In the genomic region with DNA sequence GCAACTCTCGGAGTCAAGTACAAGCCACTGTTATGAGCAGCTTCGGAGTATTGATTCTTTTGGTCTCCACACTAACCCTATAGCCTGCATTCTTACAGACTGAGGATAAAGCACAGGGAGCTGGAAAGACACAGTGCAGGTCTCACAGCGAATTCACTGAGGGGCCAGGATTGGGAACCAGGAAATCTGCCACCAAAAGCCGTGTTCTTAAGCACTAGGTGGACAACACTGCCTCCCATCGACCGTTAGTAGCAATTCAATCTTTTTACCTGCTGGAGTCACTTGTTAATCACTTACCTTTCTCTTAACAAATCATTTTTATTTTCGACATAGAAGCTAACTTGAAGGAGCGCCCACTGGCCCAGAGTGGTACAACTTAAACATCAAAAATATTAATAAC, we compare ENCODE assay signal across 9 cellular contexts. TPM values are rescaled to one million over a fixed set of nuclear protein-coding genes. Genes with fewer than 3 reads are reported as not detected.
DNase-seq lines count a peak whose midpoint lies in the region; ATAC-seq and TF ChIP-seq lines count a peak whose summit lies in the region.
"Had no signal": no experiment of that assay in that cellular context is flagged by ENCODE, and none has a peak within 500 bp of the region (broad histone marks: within the 10 kb centered on the region; RNA-seq: fewer than 3 reads in every experiment).

No MANE protein-coding gene starts in this region.

- H3F3A ChIP-seq in GM23248 (ENCODE audit: insufficient read depth), result no peaks in the 10 kb centered on the region

- H3K27me3 ChIP-seq in GM23248 (replicated peaks; ENCODE audit: insufficient read depth), result peaks cover 15% of the 10 kb centered on the region; the same call in 1 of the 2 replicates
- H3K27me3 ChIP-seq in stomach, result peaks cover 0 to 35% (median 0%) of the 10 kb centered on the region in 3 donors

- in situ Hi-C loops in GM23248 (cut with MboI), result no loop called here

- WGBS in GM23248 (ENCODE audit: low coverage in 1 of 2, low lambda C conversion rate in 2 of 2, missing lambda C conversion rate in 2 of 2), 2 experiments, result 25 to 26% methylated on average over 8 of the region's 8 CpGs
- WGBS in stomach, 5 donors, result 19 to 28% (median 22%) methylated on average over 8 of the region's 8 CpGs

- H3K4me3 ChIP-seq in GM23248 (no peak overlapping the region), fibroblast of the aortic adventitia (ENCODE audit: low read depth, low read length) (no peak overlapping the region), stomach (no peak overlapping the region), coronary artery (no peak overlapping the region)

- TF ChIP-seq EP300 in stomach (IDR thresholded peaks at IDR 0.05), result no peak

- intact Hi-C loops in stomach (cut with DNase I; ENCODE audit: low total_unique reads) (no loop called here), sciatic nerve (cut with DNase I) (no loop called here)

- no peaks in the 10 kb centered on the region for H3K79me2 ChIP-seq in GM23248 (ENCODE audit: insufficient read depth)

- no peak for ATAC-seq in sciatic nerve

- TF ChIP-seq POLR2A in stomach (IDR thresholded peaks at IDR 0.05), result no peak

- H3K4me1 ChIP-seq in GM23248 (ENCODE audit: insufficient read depth) (no peaks in the 10 kb centered on the region), stomach (no peaks in the 10 kb centered on the region)

- H3K9ac ChIP-seq in GM23248, result no peak overlapping the region

- no peaks in the 10 kb centered on the region for H3K9me3 ChIP-seq in GM23248 (ENCODE audit: low read depth)
- H3K9me3 ChIP-seq in stomach, result no peaks in the 10 kb centered on the region

- no peak overlapping the region for H3K27ac ChIP-seq in GM23248
- H3K27ac ChIP-seq in stomach, result no peak overlapping the region
- no peak overlapping the region for H3K27ac ChIP-seq in coronary artery

- no peak overlapping the region for H2AFZ ChIP-seq in GM23248

- H3K36me3 ChIP-seq in GM23248 (ENCODE audit: low read depth), result no peaks in the 10 kb centered on the region
- no peaks in the 10 kb centered on the region for H3K36me3 ChIP-seq in stomach

- H3K4me2 ChIP-seq in GM23248 (ENCODE audit: unreplicated experiment), result no peak overlapping the region

- no peaks in the 10 kb centered on the region for H3K9me2 ChIP-seq in GM23248 (ENCODE audit: insufficient read depth)

- DNase-seq in COLO829 (ENCODE audit: low spot score) (peak; percentile 17), GM23248 (peak; percentile 53), RPMI7951 (ENCODE audit: low read depth) (peak; percentile 9), fibroblast of the aortic adventitia (ENCODE audit: low read depth) (peak; percentile 65), stomach (peak; percentile 36), coronary artery (ENCODE audit: low spot score) (no peak), NCI-H1436 treated with DMSO at 0.1 percent for 48 hours (lab: John Stamatoyannopoulos, UW) (no peak), sciatic nerve (ENCODE audit: low spot score) (no peak)

- no peaks in the 10 kb centered on the region for H4K20me1 ChIP-seq in GM23248 (ENCODE audit: insufficient read depth)

- TF ChIP-seq CTCF in fibroblast of the aortic adventitia (IDR thresholded peaks at IDR 0.05; ENCODE audit: insufficient read depth, low read length) (peak; percentile 59), stomach (IDR thresholded peaks at IDR 0.05) (peak in 4 of 7 experiments; percentile 9 to 33 (median 24)), coronary artery (IDR thresholded peaks at IDR 0.05) (no peak)

RNA-seq across cellular contexts. Expression of a gene that starts 6.3 kb away (rescaled TPM):
- not detected in 2 replicates for total RNA-seq in GM23248 (2014; rRNA removed; shearing (Covaris generic))
- polyA plus RNA-seq in GM23248 (2016; fragmentation: Nextera tagmentation; extraction: Ambion mirVana) (not detected in 2 replicates), stomach (not detected)
- not detected in 2 replicates for total RNA-seq in RPMI7951 (2014; rRNA removed; shearing (Covaris generic))
- total RNA-seq in fibroblast of the aortic adventitia (ENCODE audit: low replicate concordance) (not detected in 2 replicates), stomach (not detected), sciatic nerve (not detected)
- total RNA-seq: temporal lobe had no signal

RNA-seq across cellular contexts. Expression of a gene that starts 20.3 kb away (rescaled TPM):
- total RNA-seq in GM23248 (2014; rRNA removed; shearing (Covaris generic)), result 8.5 and 10.1 TPM in 2 replicates
- 7.4 and 9.6 TPM in 2 replicates for polyA plus RNA-seq in GM23248 (2016; fragmentation: Nextera tagmentation; extraction: Ambion mirVana)
- 9.7 and 9.8 TPM in 2 replicates for total RNA-seq in RPMI7951 (2014; rRNA removed; shearing (Covaris generic))
- 5.7 and 9.9 TPM in 2 replicates for total RNA-seq in fibroblast of the aortic adventitia (ENCODE audit: low replicate concordance)
- 10 to 100 TPM in 1 of 5 donors, 1 to 10 TPM in 4; 4.1 to 23.2 (median 4.9) TPM for total RNA-seq in stomach
- polyA plus RNA-seq in stomach, result 10 to 100 TPM in 1 of 3 donors, 1 to 10 TPM in 2; 4.4 to 17.0 (median 5.6) TPM
- total RNA-seq in sciatic nerve, result 13.5 TPM

RNA-seq across cellular contexts. Expression of a gene that starts 28.8 kb away (rescaled TPM):
- not detected in 2 replicates for total RNA-seq in GM23248 (2014; rRNA removed; shearing (Covaris generic))
- polyA plus RNA-seq in GM23248 (2016; fragmentation: Nextera tagmentation; extraction: Ambion mirVana) (not detected in 2 replicates), stomach (100 to 1,000 TPM; 257 to 357 (median 345) TPM)
- total RNA-seq in RPMI7951 (2014; rRNA removed; shearing (Covaris generic)), result 0.12 TPM in 1 of 2 replicates, not detected in the other
- total RNA-seq in fibroblast of the aortic adventitia (ENCODE audit: low replicate concordance) (not detected in 2 replicates), stomach (100 to 1,000 TPM in 4 of 5 donors, 1 to 10 TPM in 1; 9.8 to 890 (median 236) TPM), sciatic nerve (not detected)

RNA-seq across cellular contexts. Expression of a gene that starts 36.6 kb away (rescaled TPM):
- 57.3 and 74.7 TPM in 2 replicates for total RNA-seq in GM23248 (2014; rRNA removed; shearing (Covaris generic))
- 82.5 and 86.2 TPM in 2 replicates for polyA plus RNA-seq in GM23248 (2016; fragmentation: Nextera tagmentation; extraction: Ambion mirVana)
- total RNA-seq in RPMI7951 (2014; rRNA removed; shearing (Covaris generic)), result 90.8 and 103 TPM in 2 replicates
- 43.0 and 65.2 TPM in 2 replicates for total RNA-seq in fibroblast of the aortic adventitia (ENCODE audit: low replicate concordance)
- 100 to 1,000 TPM in 1 of 5 donors, 10 to 100 TPM in 4; 26.6 to 133 (median 46.9) TPM for total RNA-seq in stomach
- 10 to 100 TPM; 56.5 to 60.8 (median 58.6) TPM for polyA plus RNA-seq in stomach
- 56.7 TPM for total RNA-seq in sciatic nerve

RNA-seq across cellular contexts. Expression of a gene that starts 46.8 kb away (rescaled TPM):
- total RNA-seq in GM23248 (2014; rRNA removed; shearing (Covaris generic)), result 108 and 129 TPM in 2 replicates
- polyA plus RNA-seq in GM23248 (2016; fragmentation: Nextera tagmentation; extraction: Ambion mirVana) (203 and 214 TPM in 2 replicates), stomach (100 to 1,000 TPM in 1 of 3 donors, 10 to 100 TPM in 2; 63.4 to 131 (median 77.4) TPM)
- 133 and 153 TPM in 2 replicates for total RNA-seq in RPMI7951 (2014; rRNA removed; shearing (Covaris generic))
- total RNA-seq in fibroblast of the aortic adventitia (ENCODE audit: low replicate concordance) (25.0 and 63.7 TPM in 2 replicates), stomach (100 to 1,000 TPM in 1 of 5 donors, 10 to 100 TPM in 3, 1 to 10 TPM in 1; 7.0 to 121 (median 57.6) TPM), sciatic nerve (53.9 TPM)

Comparison
In these comparisons a context has a peak if more than half of its experiments do, and no peak if none do; other contexts are left out.
1. DNase-seq: peak in COLO829 (single experiment), GM23248 (single experiment), RPMI7951 (single experiment), fibroblast of the aortic adventitia (single experiment) and stomach (single experiment); none in coronary artery (single experiment), NCI-H1436 treated with DMSO at 0.1 percent for 48 hours (single experiment) and sciatic nerve (single experiment).